ENCODE assay signal across 17 cellular contexts in the genomic region with DNA sequence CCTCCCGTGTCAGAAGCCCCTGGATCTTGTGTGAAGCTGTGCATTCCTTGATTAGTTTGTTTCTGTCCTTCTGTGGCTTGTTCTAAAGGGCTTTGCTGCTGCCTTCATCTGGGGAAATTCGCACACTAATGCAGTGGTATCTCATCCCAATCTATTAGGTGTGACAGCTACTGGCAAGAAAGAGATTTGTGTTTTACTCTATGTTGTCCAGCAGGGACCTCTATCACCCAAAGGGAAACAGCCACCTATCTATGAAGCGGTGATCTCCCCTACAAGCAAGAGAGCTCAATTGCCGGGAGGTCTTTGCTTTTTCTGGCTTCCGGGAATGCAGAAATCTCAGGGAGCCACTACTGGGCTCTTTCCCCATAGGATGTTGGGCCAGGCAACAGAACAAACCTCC.
"Had no signal": no experiment of that assay in that cellular context is flagged by ENCODE, and none has a peak within 500 bp of the region (broad histone marks: within the 10 kb centered on the region; RNA-seq: fewer than 3 reads in every experiment).

No MANE protein-coding gene starts in this region.

- ATAC-seq: foreskin keratinocyte; naive thymus-derived CD4-positive, alpha-beta T cell had no signal

- H3K27ac ChIP-seq: colonic mucosa, foreskin keratinocyte, hepatocyte, right atrium auricular region, stomach, thyroid gland had no signal

- H3K36me3 ChIP-seq: colonic mucosa, right atrium auricular region, stomach, thyroid gland had no signal

- H3K27me3 ChIP-seq: colonic mucosa, right atrium auricular region, thyroid gland had no signal

- H3K4me3 ChIP-seq: colonic mucosa, hepatocyte, right atrium auricular region, stomach, thyroid gland had no signal

- H3K9me3 ChIP-seq: colonic mucosa, right atrium auricular region, stomach, thyroid gland had no signal

- DNase-seq: colonic mucosa; dermis blood vessel endothelial cell; erythroblast; foreskin keratinocyte; head of caudate nucleus; kidney glomerular epithelial cell; naive thymus-derived CD4-positive, alpha-beta T cell; nephron progenitor cell; posterior cingulate gyrus; small intestine; stimulated activated CD4-positive, alpha-beta T cell treated with anti-CD3 and anti-CD28 coated beads, Interleukin-12 subunit alpha, Interleukin-12 subunit beta, amount 100 ng/mL, for 4 hours; stimulated activated naive CD4-positive, alpha-beta T cell; stomach; substantia nigra; thyroid gland had no signal
